ENCODE assay signal across 9 cellular contexts in the genomic region with DNA sequence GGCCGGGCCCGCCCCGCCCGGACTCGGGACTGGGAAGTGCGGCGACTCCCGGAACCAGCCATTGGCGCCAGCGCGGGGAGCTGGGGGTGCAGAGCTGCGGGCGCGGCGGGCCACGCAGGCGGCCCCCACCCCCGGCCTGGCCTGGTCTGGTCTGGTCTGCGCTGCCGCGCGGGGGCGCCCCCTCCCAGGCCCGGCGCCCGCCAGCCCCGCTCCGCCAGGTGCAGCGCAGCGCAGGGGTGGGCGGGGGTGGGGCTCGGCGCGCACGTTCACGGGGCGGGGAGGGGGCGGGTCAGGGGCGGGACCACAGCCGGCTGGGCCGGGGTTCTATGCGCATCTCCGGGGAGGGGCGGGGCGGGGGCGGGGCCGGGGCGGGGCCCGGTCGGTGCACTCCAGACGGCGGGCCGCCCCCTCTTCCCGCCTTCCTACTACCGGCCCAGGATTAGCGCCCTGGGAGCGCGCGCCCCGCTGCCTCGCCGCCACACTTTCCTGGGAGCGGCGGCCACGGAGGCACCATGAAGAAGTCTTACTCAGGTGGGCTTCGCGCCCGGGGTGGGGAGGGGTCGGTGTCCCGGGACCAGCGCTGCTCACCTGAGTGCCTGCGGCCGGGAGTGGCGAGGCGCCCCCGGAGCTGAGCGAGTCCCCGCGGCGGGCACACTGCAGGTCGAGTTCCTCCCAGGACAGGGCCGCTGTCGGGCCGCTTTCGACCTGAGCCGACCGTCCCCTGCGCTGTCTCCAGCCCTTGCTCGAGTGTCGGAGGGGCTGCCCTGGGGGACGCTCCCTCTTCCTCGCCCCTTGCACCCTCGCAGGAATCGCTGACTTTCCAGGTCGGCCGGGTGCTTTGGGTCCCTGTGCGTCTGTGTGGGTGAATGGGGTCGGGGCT.
DNase-seq lines count a peak whose midpoint lies in the region; ATAC-seq, FAIRE-seq and TF ChIP-seq lines count a peak whose summit lies in the region.
"Had no signal": no experiment of that assay in that cellular context is flagged by ENCODE, and none has a peak within 500 bp of the region (broad histone marks: within the 10 kb centered on the region; RNA-seq: fewer than 3 reads in every experiment).

No MANE protein-coding gene starts in this region.

- H3K9me3 Mint-ChIP-seq in T-helper 1 cell treated with Interleukin-12 subunit alpha and Interleukin-12 subunit beta and Interleukin-4 antibody, amounts not matched to agents 30 μg/mL and 1 μg/mL, for 36 hours = no peaks in the 10 kb centered on the region
- H3K9me3 Mint-ChIP-seq in astrocyte (ENCODE audit: unreplicated experiment) = no peaks in the 10 kb centered on the region

- peak; percentile 100 for DNase-seq in D341Med (ENCODE audit: low spot score)
- DNase-seq in astrocyte (ENCODE audit: low read depth) = no peak
- peak; percentile 23 to 31 for DNase-seq in stimulated activated CD4-positive, alpha-beta T cell treated with anti-CD3 and anti-CD28 coated beads, Interleukin-12 subunit alpha, Interleukin-12 subunit beta, amount 100 ng/mL, for 24 hours (ENCODE audit: low read depth in 2 of 2)
- DNase-seq in SJCRH30 = no peak

- peak; percentile 62 for ATAC-seq in GM21515 (IDR thresholded peaks at IDR 0.05; ENCODE audit: unreplicated experiment)

- H3K4me1 Mint-ChIP-seq in T-helper 1 cell treated with Interleukin-12 subunit alpha and Interleukin-12 subunit beta and Interleukin-4 antibody, amounts not matched to agents 30 μg/mL and 1 μg/mL, for 36 hours (ENCODE audit: low read depth) = peaks cover 12% of the 10 kb centered on the region
- H3K4me1 Mint-ChIP-seq in astrocyte (ENCODE audit: low read depth, unreplicated experiment) = peaks cover 15% of the 10 kb centered on the region

- no peak for TF ChIP-seq CTCF in KMS-11 (conservative IDR thresholded peaks at IDR 0.05; ENCODE audit: low read depth, low read length)
- TF ChIP-seq CTCF in astrocyte (IDR thresholded peaks at IDR 0.05; ENCODE audit: insufficient read depth, low read depth, low read length) = no peak

- H3K36me3 Mint-ChIP-seq in T-helper 1 cell treated with Interleukin-12 subunit alpha and Interleukin-12 subunit beta and Interleukin-4 antibody, amounts not matched to agents 30 μg/mL and 1 μg/mL, for 36 hours (ENCODE audit: low read depth) = no peaks in the 10 kb centered on the region
- H3K36me3 Mint-ChIP-seq in astrocyte (ENCODE audit: low read depth, unreplicated experiment) = no peaks in the 10 kb centered on the region

- H3K9me3 ChIP-seq in astrocyte (ENCODE audit: insufficient read depth, low read depth, low read length) (no peaks in the 10 kb centered on the region), iPS-18a (ENCODE audit: control insufficient read depth, low read depth, low read length) (no peaks in the 10 kb centered on the region), SJCRH30 (replicated peaks) (no peaks in the 10 kb centered on the region)

- peaks cover 7% of the 10 kb centered on the region for H3K4me1 ChIP-seq in KMS-11 (ENCODE audit: low read depth, poor library complexity, severe bottlenecking)
- peaks cover 48% of the 10 kb centered on the region for H3K4me1 ChIP-seq in astrocyte (ENCODE audit: insufficient read depth, low read length)
- H3K4me1 ChIP-seq in iPS-18a (ENCODE audit: control insufficient read depth, low read depth, low read length) = peaks cover 13% of the 10 kb centered on the region
- peaks cover 17% of the 10 kb centered on the region for H3K4me1 ChIP-seq in SJCRH30

- H2AFZ ChIP-seq in KMS-11 (ENCODE audit: low read depth) (peak overlapping the region; percentile 95), astrocyte (ENCODE audit: low read depth, low read length) (peak overlapping the region; percentile 72)

- H3K9ac ChIP-seq in KMS-11 (peak overlapping the region; percentile 56; the same call in 1 of the 2 replicates), astrocyte (ENCODE audit: low read length) (peak overlapping the region; percentile 67), iPS-18a (ENCODE audit: low read length) (peak overlapping the region; percentile 28)

- peak overlapping the region; percentile 72 for H3K4me3 Mint-ChIP-seq in T-helper 1 cell treated with Interleukin-12 subunit alpha and Interleukin-12 subunit beta and Interleukin-4 antibody, amounts not matched to agents 30 μg/mL and 1 μg/mL, for 36 hours
- H3K4me3 Mint-ChIP-seq in astrocyte (ENCODE audit: unreplicated experiment) = peak overlapping the region; percentile 78

- no peak overlapping the region for H3K4me3 ChIP-seq in KMS-11 (IDR thresholded peaks at IDR 0.05; ENCODE audit: insufficient read depth, low read depth, low read length)
- H3K4me3 ChIP-seq in astrocyte (ENCODE audit: insufficient read depth, low read depth, low read length) = peak overlapping the region; percentile 59
- peak overlapping the region; percentile 75 for H3K4me3 ChIP-seq in iPS-18a (ENCODE audit: low read length)
- no peak overlapping the region for H3K4me3 ChIP-seq in SJCRH30

- H4K20me1 ChIP-seq in KMS-11 (ENCODE audit: insufficient read depth) = no peaks in the 10 kb centered on the region
- no peaks in the 10 kb centered on the region for H4K20me1 ChIP-seq in astrocyte (ENCODE audit: insufficient read depth, low read length)

- no peak for FAIRE-seq in astrocyte (lab: Jason Lieb, UNC)
- FAIRE-seq: TTC549 had no signal

- H3K27ac Mint-ChIP-seq in T-helper 1 cell treated with Interleukin-12 subunit alpha and Interleukin-12 subunit beta and Interleukin-4 antibody, amounts not matched to agents 30 μg/mL and 1 μg/mL, for 36 hours = peak overlapping the region; percentile 81
- peak overlapping the region; percentile 18 for H3K27ac Mint-ChIP-seq in astrocyte (ENCODE audit: unreplicated experiment)

- no peaks in the 10 kb centered on the region for H3K79me2 ChIP-seq in KMS-11 (ENCODE audit: insufficient read depth, low read depth)
- H3K79me2 ChIP-seq in astrocyte (ENCODE audit: insufficient read depth, low read length) = peaks cover 10% of the 10 kb centered on the region

- peaks cover 6% of the 10 kb centered on the region; the same call in 1 of the 2 replicates for H3K27me3 ChIP-seq in KMS-11 (ENCODE audit: insufficient read depth, low read depth)
- no peaks in the 10 kb centered on the region for H3K27me3 ChIP-seq in astrocyte (ENCODE audit: insufficient read depth, low read length)
- H3K27me3 ChIP-seq in iPS-18a (ENCODE audit: control insufficient read depth, insufficient read depth, low read length) = peaks cover 32% of the 10 kb centered on the region
- no peaks in the 10 kb centered on the region for H3K27me3 ChIP-seq in SJCRH30

- peaks cover 51% of the 10 kb centered on the region for H3K27me3 Mint-ChIP-seq in T-helper 1 cell treated with Interleukin-12 subunit alpha and Interleukin-12 subunit beta and Interleukin-4 antibody, amounts not matched to agents 30 μg/mL and 1 μg/mL, for 36 hours (ENCODE audit: low read depth)
- peaks cover 7% of the 10 kb centered on the region for H3K27me3 Mint-ChIP-seq in astrocyte (ENCODE audit: low read depth, unreplicated experiment)

- no peaks in the 10 kb centered on the region for H3K36me3 ChIP-seq in KMS-11 (ENCODE audit: insufficient read depth)
- H3K36me3 ChIP-seq in astrocyte (ENCODE audit: insufficient read depth, low read length) = no peaks in the 10 kb centered on the region
- no peaks in the 10 kb centered on the region for H3K36me3 ChIP-seq in iPS-18a (ENCODE audit: control insufficient read depth, low read depth, low read length)
- no peaks in the 10 kb centered on the region for H3K36me3 ChIP-seq in SJCRH30

- peak overlapping the region; percentile 92 for H3K4me2 ChIP-seq in KMS-11
- peak overlapping the region; percentile 90 for H3K4me2 ChIP-seq in astrocyte (ENCODE audit: low read length)

- H3K27ac ChIP-seq in KMS-11 (no peak overlapping the region), astrocyte (ENCODE audit: low read depth, low read length) (no peak overlapping the region), iPS-18a (ENCODE audit: low read length) (no peak overlapping the region), SJCRH30 (no peak overlapping the region)

Comparison
In these comparisons a context has a peak if more than half of its experiments do, and no peak if none do; other contexts are left out.
1. DNase-seq: peak in D341Med (single experiment) and stimulated activated CD4-positive, alpha-beta T cell treated with anti-CD3 and anti-CD28 coated beads, Interleukin-12 subunit alpha, Interleukin-12 subunit beta, amount 100 ng/mL, for 24 hours (2 of 2); none in astrocyte (single experiment) and SJCRH30 (0 of 2).
2. H3K4me3 ChIP-seq: peak in astrocyte (single experiment) and iPS-18a (single experiment); none in KMS-11 (single experiment) and SJCRH30 (single experiment).
3. Peak in every context shown above with its lines, with median percentiles within 50 percentile points of each other: H3K9ac ChIP-seq.